In genomic region chr9:129415954-129416651, GRCh38 we compare ENCODE assay signal across 10 cellular contexts.
DNase-seq lines count a peak whose midpoint lies in the region; ATAC-seq, FAIRE-seq and TF ChIP-seq lines count a peak whose summit lies in the region.
"Had no signal": no experiment of that assay in that cellular context is flagged by ENCODE, and none has a peak within 500 bp of the region (broad histone marks: within the 10 kb centered on the region; RNA-seq: fewer than 3 reads in every experiment).

No MANE protein-coding gene starts in this region.

- intact Hi-C loops in activated T-helper 1 cell treated with anti-CD3 and anti-CD28 coated beads, Interleukin-12 subunit alpha, Interleukin-12 subunit beta, Interleukin-2, Interleukin-4 antibody, amounts not matched to agents 30 ng/mL and 10 ng/mL and 1 ng/mL, durations not matched to agents 14 hours and 24 hours and 36 hours (cut with micrococcal nuclease), result no loop called here

- peaks cover 63 to 92% (median 80%) of the 10 kb centered on the region in 10 experiments for H3K4me1 ChIP-seq in BLaER1 treated with 17β-estradiol and CSF1 and Interleukin-3, amounts not matched to agents 10 nM and 100 nM
- peaks cover 6% of the 10 kb centered on the region for H3K4me1 ChIP-seq in foreskin keratinocyte

- no peaks in the 10 kb centered on the region for H3K27me3 Mint-ChIP-seq in activated T-helper 1 cell treated with anti-CD3 and anti-CD28 coated beads, Interleukin-12 subunit alpha, Interleukin-12 subunit beta, Interleukin-2, Interleukin-4 antibody, amounts not matched to agents 30 ng/mL and 10 ng/mL and 1 ng/mL, durations not matched to agents 14 hours and 24 hours and 36 hours (ENCODE audit: insufficient read depth)
- H3K27me3 Mint-ChIP-seq in neural crest cell (ENCODE audit: low read depth), result no peaks in the 10 kb centered on the region

- no peaks in the 10 kb centered on the region for H3K27me3 ChIP-seq in BLaER1 treated with 17β-estradiol and CSF1 and Interleukin-3, amounts not matched to agents 10 nM and 100 nM
- no peaks in the 10 kb centered on the region for H3K27me3 ChIP-seq in foreskin keratinocyte
- H3K27me3 ChIP-seq: adrenal gland had no signal

- peaks cover 0 to 5% (median 0%) of the 10 kb centered on the region in 11 experiments; a peak in 4 of 22 replicates for H3K9me3 ChIP-seq in BLaER1 treated with 17β-estradiol and CSF1 and Interleukin-3, amounts not matched to agents 10 nM and 100 nM (replicated peaks in 1 of 11)
- H3K9me3 ChIP-seq: adrenal gland had no signal

- H3K9me3 Mint-ChIP-seq in activated T-helper 1 cell treated with anti-CD3 and anti-CD28 coated beads, Interleukin-12 subunit alpha, Interleukin-12 subunit beta, Interleukin-2, Interleukin-4 antibody, amounts not matched to agents 30 ng/mL and 10 ng/mL and 1 ng/mL, durations not matched to agents 14 hours and 24 hours and 36 hours, result no peaks in the 10 kb centered on the region
- no peaks in the 10 kb centered on the region for H3K9me3 Mint-ChIP-seq in neural crest cell

- ATAC-seq in foreskin keratinocyte, result no peak

- peak overlapping the region in 10 of 11 experiments; percentile 39 to 100 (median 100); a peak in 19 of 22 replicates for H3K27ac ChIP-seq in BLaER1 treated with 17β-estradiol and CSF1 and Interleukin-3, amounts not matched to agents 10 nM and 100 nM
- H3K27ac ChIP-seq in foreskin keratinocyte, result no peak overlapping the region
- H3K27ac ChIP-seq: SK-N-MC had no signal

- DNase-seq in D721Med (ENCODE audit: insufficient read length, low spot score) (peak; percentile 79), neural crest cell (ENCODE audit: low read depth, low spot score) (no peak), epidermal melanocyte (ENCODE audit: insufficient read length, low spot score) (no peak), foreskin keratinocyte (no peak), mesenteric fat pad (ENCODE audit: low spot score) (no peak)
- no peak for DNase-seq in activated T-helper 1 cell treated with anti-CD3 and anti-CD28 coated beads, Interleukin-12 subunit alpha, Interleukin-12 subunit beta, Interleukin-2, Interleukin-4 antibody, amounts not matched to agents 30 ng/mL and 10 ng/mL and 1 ng/mL, durations not matched to agents 14 hours and 24 hours and 36 hours (ENCODE audit: low spot score)
- DNase-seq: MM.1S had no signal

- H3K36me3 ChIP-seq in BLaER1 treated with 17β-estradiol and CSF1 and Interleukin-3, amounts not matched to agents 10 nM and 100 nM, result no peaks in the 10 kb centered on the region
- H3K36me3 ChIP-seq: adrenal gland had no signal

- peak overlapping the region; percentile 53 for H3K27ac Mint-ChIP-seq in activated T-helper 1 cell treated with anti-CD3 and anti-CD28 coated beads, Interleukin-12 subunit alpha, Interleukin-12 subunit beta, Interleukin-2, Interleukin-4 antibody, amounts not matched to agents 30 ng/mL and 10 ng/mL and 1 ng/mL, durations not matched to agents 14 hours and 24 hours and 36 hours
- H3K27ac Mint-ChIP-seq in neural crest cell (ENCODE audit: unreplicated experiment), result no peak overlapping the region

- H3K4me1 Mint-ChIP-seq in activated T-helper 1 cell treated with anti-CD3 and anti-CD28 coated beads, Interleukin-12 subunit alpha, Interleukin-12 subunit beta, Interleukin-2, Interleukin-4 antibody, amounts not matched to agents 30 ng/mL and 10 ng/mL and 1 ng/mL, durations not matched to agents 14 hours and 24 hours and 36 hours (ENCODE audit: low read depth), result peaks cover 15% of the 10 kb centered on the region
- H3K4me1 Mint-ChIP-seq in neural crest cell, result peaks cover 53% of the 10 kb centered on the region

- H3K4me3 Mint-ChIP-seq in activated T-helper 1 cell treated with anti-CD3 and anti-CD28 coated beads, Interleukin-12 subunit alpha, Interleukin-12 subunit beta, Interleukin-2, Interleukin-4 antibody, amounts not matched to agents 30 ng/mL and 10 ng/mL and 1 ng/mL, durations not matched to agents 14 hours and 24 hours and 36 hours, result no peak overlapping the region
- peak overlapping the region; percentile 83 for H3K4me3 Mint-ChIP-seq in neural crest cell

- peak overlapping the region; percentile 91 to 100 (median 99) for H3K4me2 ChIP-seq in BLaER1 treated with 17β-estradiol and CSF1 and Interleukin-3, amounts not matched to agents 10 nM and 100 nM

- no peak for TF ChIP-seq CTCF in D721Med (IDR thresholded peaks at IDR 0.05; ENCODE audit: insufficient read depth, missing control alignments)
- no peak for TF ChIP-seq CTCF in neural crest cell (conservative IDR thresholded peaks at IDR 0.05)
- no peak for TF ChIP-seq CTCF in foreskin keratinocyte (conservative IDR thresholded peaks at IDR 0.05)

- peaks cover 1% of the 10 kb centered on the region for H3K36me3 Mint-ChIP-seq in activated T-helper 1 cell treated with anti-CD3 and anti-CD28 coated beads, Interleukin-12 subunit alpha, Interleukin-12 subunit beta, Interleukin-2, Interleukin-4 antibody, amounts not matched to agents 30 ng/mL and 10 ng/mL and 1 ng/mL, durations not matched to agents 14 hours and 24 hours and 36 hours (ENCODE audit: low read depth)
- H3K36me3 Mint-ChIP-seq in neural crest cell (ENCODE audit: low read depth), result no peaks in the 10 kb centered on the region

- H3K9ac ChIP-seq in BLaER1 treated with 17β-estradiol and CSF1 and Interleukin-3, amounts not matched to agents 10 nM and 100 nM, result peak overlapping the region in 6 of 11 experiments; percentile 13 to 96 (median 38); a peak in 5 of 22 replicates

- FAIRE-seq in D721Med (lab: Jason Lieb, UNC), result no peak

- H4K20me1 ChIP-seq in BLaER1 treated with 17β-estradiol and CSF1 and Interleukin-3, amounts not matched to agents 10 nM and 100 nM, result no peaks in the 10 kb centered on the region

- H3K4me3 ChIP-seq in BLaER1 treated with 17β-estradiol and CSF1 and Interleukin-3, amounts not matched to agents 10 nM and 100 nM, result no peak overlapping the region
- H3K4me3 ChIP-seq: adrenal gland, SK-N-MC had no signal
